ENCODE assay signal across 8 cellular contexts in genomic region chr16:11586856-11587642, GRCh38. TPM values are rescaled to one million over a fixed set of nuclear protein-coding genes. Genes with fewer than 3 reads are reported as not detected.
DNase-seq lines count a peak whose midpoint lies in the region; ATAC-seq and TF ChIP-seq lines count a peak whose summit lies in the region.

TSS of gene LITAF (minus strand) at chr16:11586919. CDS start at chr16:11556730, 30,189 bp downstream.

- peak within 1 kb of the TSS; percentile 79 for H3K4me3 Mint-ChIP-seq in progenitor cell of endocrine pancreas (ENCODE audit: low read depth)

- peak within 1 kb of the TSS; percentile 90 for H3K27ac Mint-ChIP-seq in progenitor cell of endocrine pancreas

- H3K36me3 Mint-ChIP-seq in progenitor cell of endocrine pancreas (ENCODE audit: insufficient read depth), result no peaks in the 10 kb centered on the region

- H3K27me3 Mint-ChIP-seq in progenitor cell of endocrine pancreas, result peaks cover 5% of the 10 kb centered on the region

- peak; percentile 34 for ATAC-seq in GM18517 (IDR thresholded peaks at IDR 0.05; ENCODE audit: unreplicated experiment)
- ATAC-seq in HG03103 (IDR thresholded peaks at IDR 0.05; ENCODE audit: low read depth, unreplicated experiment), result peak; percentile 42

- peaks cover 29% of the 10 kb centered on the region for H3K4me1 Mint-ChIP-seq in progenitor cell of endocrine pancreas (ENCODE audit: low read depth)

- intact Hi-C loops in cardiac septum (cut with DNase I), result loop anchor here (5.0 kb wide), 2 partner anchors 40 to 55 kb away; no protein-coding TSS in a partner anchor

- no peaks in the 10 kb centered on the region for H3K9me3 Mint-ChIP-seq in progenitor cell of endocrine pancreas (ENCODE audit: low read depth)

- DNase-seq in ACHN, result peak; percentile 75
- peak; percentile 72 for DNase-seq in SK-MEL-5 (ENCODE audit: low read depth, low spot score)
- peak; percentile 14 for DNase-seq in activated naive CD8-positive, alpha-beta T cell treated with anti-CD3 and anti-CD28 coated beads, Interleukin-2, amount 50 U/mL, for 16 hours (ENCODE audit: low read depth, low spot score)
- DNase-seq in cardiac septum (ENCODE audit: low spot score), result peak; percentile 84
- peak; percentile 42 for DNase-seq in progenitor cell of endocrine pancreas (ENCODE audit: low spot score, unreplicated experiment)
- no peak for DNase-seq in SHP77 treated with DMSO at 0.1 percent for 48 hours (lab: John Stamatoyannopoulos, UW)

- in situ Hi-C loops in ACHN (cut with HindIII; ENCODE audit: low pct_ligation_motif_present, low pct_unique_long_range_greater_than_20kb, low sequenced_read_pairs) (no loop called here), SK-MEL-5 (cut with HindIII; ENCODE audit: low pct_unique_long_range_greater_than_20kb, low sequenced_read_pairs) (no loop called here)

- TF ChIP-seq CTCF in progenitor cell of endocrine pancreas (IDR thresholded peaks at IDR 0.05; ENCODE audit: unreplicated experiment), result no peak

RNA-seq across cellular contexts. Expression of gene LITAF, which starts in this region (rescaled TPM):
- 130 and 135 TPM in 2 replicates for total RNA-seq in SK-MEL-5 (2014; rRNA removed; shearing (Covaris generic))
- polyA plus RNA-seq in SK-MEL-5 (2015; cell fraction: cytosol; rRNA removed), result 172 and 177 TPM in 2 replicates
- polyA plus RNA-seq in SK-MEL-5 (2015; cell fraction: nucleus; rRNA removed), result 35.3 and 53.1 TPM in 2 replicates
- total RNA-seq in cardiac septum (40.5 TPM), progenitor cell of endocrine pancreas (47.6 and 48.6 TPM in 2 replicates)
